24 cellular contexts compared by ENCODE assay signal in the genomic region with DNA sequence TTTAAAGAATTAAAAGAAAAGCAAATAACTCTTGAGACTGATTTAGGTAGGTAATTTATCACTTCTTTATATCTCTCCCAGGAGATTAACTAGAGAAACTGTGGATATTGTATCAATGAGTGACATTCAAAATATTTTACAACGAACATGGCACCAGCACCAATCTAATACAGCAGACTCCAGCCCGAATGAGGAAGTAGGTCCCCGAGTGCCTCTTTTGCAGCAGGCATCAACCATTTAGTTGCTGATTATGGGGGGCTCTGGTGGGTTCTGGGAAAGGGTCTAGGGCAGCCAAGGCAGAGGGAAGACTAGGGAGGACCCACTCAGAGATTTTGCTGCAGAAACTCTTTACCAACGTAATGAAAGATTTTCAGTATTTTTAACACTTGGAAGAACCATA.
"Had no signal": no experiment of that assay in that cellular context is flagged by ENCODE, and none has a peak within 500 bp of the region (broad histone marks: within the 10 kb centered on the region; RNA-seq: fewer than 3 reads in every experiment).

No MANE protein-coding gene starts in this region.

- H3K36me3 ChIP-seq: ascending aorta, brain microvascular endothelial cell, lower lobe of right lung, stomach, suprapubic skin, transverse colon, uterus, WERI-Rb-1 had no signal

- H3K4me1 ChIP-seq: ascending aorta, foreskin keratinocyte, lower lobe of right lung, stomach, suprapubic skin, transverse colon, uterus had no signal

- H3K27ac ChIP-seq: ascending aorta, brain microvascular endothelial cell, foreskin keratinocyte, lower lobe of right lung, stomach, suprapubic skin, transverse colon, uterus, WERI-Rb-1 had no signal

- ATAC-seq: activated naive CD4-positive, alpha-beta T cell treated with anti-CD3 and anti-CD28 coated beads, Interleukin-2, amount 50 U/mL, for 72 hours; activated T-helper 17 cell treated with anti-CD3 and anti-CD28 coated beads, Interleukin-2, amount 50 U/mL, for 72 hours; foreskin keratinocyte; lower lobe of right lung; naive thymus-derived CD4-positive, alpha-beta T cell; sciatic nerve; stimulated activated memory B cell treated with anti-CD40 and anti-IgM and Interleukin-4, amounts not matched to agents 10 μg/mL and 1 μg/mL and 100 μg/mL, for 72 hours had no signal

- H3K9me3 ChIP-seq: ascending aorta, lower lobe of right lung, stomach, suprapubic skin, transverse colon, uterus had no signal

- H3K27me3 ChIP-seq: ascending aorta, brain microvascular endothelial cell, foreskin keratinocyte, stomach, suprapubic skin, transverse colon, uterus had no signal

- H3K4me3 ChIP-seq: ascending aorta, lower lobe of right lung, stomach, suprapubic skin, transverse colon, uterus had no signal

- DNase-seq: activated CD4-positive, alpha-beta T cell treated with anti-CD3 and anti-CD28 coated beads for 1 hour; activated CD4-positive, alpha-beta T cell treated with anti-CD3 and anti-CD28 coated beads, Interleukin-2, amount 50 U/mL, for 1 hour; activated T-cell treated with anti-CD3 and anti-CD28 coated beads, Interleukin-2, amount 50 U/mL, for 1 hour; brain microvascular endothelial cell; central memory CD4-positive, alpha-beta T cell; dermis blood vessel endothelial cell; effector CD8-positive, alpha-beta T cell; foreskin keratinocyte; lower lobe of right lung; naive thymus-derived CD4-positive, alpha-beta T cell; occipital lobe; posterior cingulate gyrus; small intestine; stimulated activated CD4-positive, alpha-beta T cell treated with anti-CD3 and anti-CD28 coated beads, Interleukin-2, amount 100 ng/mL, for 24 hours; stomach; transverse colon; uterus; WERI-Rb-1 had no signal
